Comparison of ENCODE assay signal across 11 cellular contexts in genomic region chr21:37412603-37413360, GRCh38.
DNase-seq lines count a peak whose midpoint lies in the region; ATAC-seq, FAIRE-seq and TF ChIP-seq lines count a peak whose summit lies in the region.
"Had no signal": no experiment of that assay in that cellular context is flagged by ENCODE, and none has a peak within 500 bp of the region (broad histone marks: within the 10 kb centered on the region; RNA-seq: fewer than 3 reads in every experiment).

No MANE protein-coding gene starts in this region.

- H3K4me3 Mint-ChIP-seq in activated T-cell treated with anti-CD3 and anti-CD28 coated beads, Interleukin-2, amount 50 U/mL, for 24 hours = no peak overlapping the region
- no peak overlapping the region for H3K4me3 Mint-ChIP-seq in stimulated activated memory B cell treated with anti-CD40 and anti-IgM and Interleukin-4, amounts not matched to agents 10 μg/mL and 1 μg/mL and 100 μg/mL, for 72 hours
- H3K4me3 Mint-ChIP-seq: T-helper 1 cell treated with Interleukin-12 subunit alpha and Interleukin-12 subunit beta and Interleukin-4 antibody, amounts not matched to agents 30 μg/mL and 1 μg/mL, for 36 hours had no signal

- no peaks in the 10 kb centered on the region for H3K9me3 Mint-ChIP-seq in activated T-cell treated with anti-CD3 and anti-CD28 coated beads, Interleukin-2, amount 50 U/mL, for 24 hours
- H3K9me3 Mint-ChIP-seq in stimulated activated memory B cell treated with anti-CD40 and anti-IgM and Interleukin-4, amounts not matched to agents 10 μg/mL and 1 μg/mL and 100 μg/mL, for 72 hours = no peaks in the 10 kb centered on the region
- H3K9me3 Mint-ChIP-seq: T-helper 1 cell treated with Interleukin-12 subunit alpha and Interleukin-12 subunit beta and Interleukin-4 antibody, amounts not matched to agents 30 μg/mL and 1 μg/mL, for 36 hours had no signal

- H3K27me3 Mint-ChIP-seq in activated T-cell treated with anti-CD3 and anti-CD28 coated beads, Interleukin-2, amount 50 U/mL, for 24 hours = no peaks in the 10 kb centered on the region
- H3K27me3 Mint-ChIP-seq in stimulated activated memory B cell treated with anti-CD40 and anti-IgM and Interleukin-4, amounts not matched to agents 10 μg/mL and 1 μg/mL and 100 μg/mL, for 72 hours = no peaks in the 10 kb centered on the region

- ATAC-seq in SK-N-SH treated with all-trans-retinoic acid at 6 μM for 48 hours (peak; percentile 89), GM21360 (IDR thresholded peaks at IDR 0.05; ENCODE audit: unreplicated experiment) (no peak)
- no peak for ATAC-seq in stimulated activated memory B cell treated with anti-CD40 and anti-IgM and Interleukin-4, amounts not matched to agents 10 μg/mL and 1 μg/mL and 100 μg/mL, for 72 hours
- ATAC-seq: left lobe of liver had no signal

- H3K36me3 Mint-ChIP-seq in activated T-cell treated with anti-CD3 and anti-CD28 coated beads, Interleukin-2, amount 50 U/mL, for 24 hours (ENCODE audit: low read depth) = peaks cover 24% of the 10 kb centered on the region
- H3K36me3 Mint-ChIP-seq in stimulated activated memory B cell treated with anti-CD40 and anti-IgM and Interleukin-4, amounts not matched to agents 10 μg/mL and 1 μg/mL and 100 μg/mL, for 72 hours = peaks cover 9% of the 10 kb centered on the region

- no peak for FAIRE-seq in RCC 7860 (lab: Jason Lieb, UNC)

- H3K4me1 Mint-ChIP-seq in activated T-cell treated with anti-CD3 and anti-CD28 coated beads, Interleukin-2, amount 50 U/mL, for 24 hours (ENCODE audit: low read depth) = peaks cover 84% of the 10 kb centered on the region
- peaks cover 79% of the 10 kb centered on the region for H3K4me1 Mint-ChIP-seq in stimulated activated memory B cell treated with anti-CD40 and anti-IgM and Interleukin-4, amounts not matched to agents 10 μg/mL and 1 μg/mL and 100 μg/mL, for 72 hours

- H3K27ac Mint-ChIP-seq in activated T-cell treated with anti-CD3 and anti-CD28 coated beads, Interleukin-2, amount 50 U/mL, for 24 hours = peak overlapping the region; percentile 35
- H3K27ac Mint-ChIP-seq in stimulated activated memory B cell treated with anti-CD40 and anti-IgM and Interleukin-4, amounts not matched to agents 10 μg/mL and 1 μg/mL and 100 μg/mL, for 72 hours = peak overlapping the region; percentile 0
- H3K27ac Mint-ChIP-seq: T-helper 1 cell treated with Interleukin-12 subunit alpha and Interleukin-12 subunit beta and Interleukin-4 antibody, amounts not matched to agents 30 μg/mL and 1 μg/mL, for 36 hours had no signal

- DNase-seq in activated T-cell treated with anti-CD3 and anti-CD28 coated beads, Interleukin-2, amount 50 U/mL, for 24 hours = no peak
- DNase-seq in activated T-cell treated with anti-CD3 and anti-CD28 coated beads, Interleukin-2, amount 50 U/mL, for 1 hour = no peak
- DNase-seq in fibroblast of gingiva (ENCODE audit: low read depth) (peak; percentile 82), RCC 7860 (ENCODE audit: low spot score) (no peak), epidermal melanocyte (ENCODE audit: insufficient read length, low spot score) (no peak)
- DNase-seq: activated gamma-delta T cell had no signal

TF ChIP-seq in SK-N-SH treated with all-trans-retinoic acid at 6 μM for 48 hours, 23 proteins besides CTCF, POLR2A, EP300 and RAD21:
- TF ChIP-seq TOX (CRISPR knock-in tag; IDR thresholded peaks at IDR 0.05; ENCODE audit: borderline replicate concordance) (no peak), ZNF565 (CRISPR knock-in tag; conservative IDR thresholded peaks at IDR 0.05; ENCODE audit: low read depth) (no peak), ZFP3 (CRISPR knock-in tag; IDR thresholded peaks at IDR 0.05) (no peak), BACH2 (CRISPR knock-in tag; IDR thresholded peaks at IDR 0.05; ENCODE audit: borderline replicate concordance) (no peak), POU6F1 (CRISPR knock-in tag; IDR thresholded peaks at IDR 0.05; ENCODE audit: borderline replicate concordance, low read depth) (no peak), ZNF70 (CRISPR knock-in tag; IDR thresholded peaks at IDR 0.05) (no peak), GLIS3 (CRISPR knock-in tag; IDR thresholded peaks at IDR 0.05) (no peak), PPARA (CRISPR knock-in tag; IDR thresholded peaks at IDR 0.05; ENCODE audit: borderline replicate concordance) (no peak), CSDC2 (CRISPR knock-in tag; IDR thresholded peaks at IDR 0.05) (no peak), ZC3H10 (CRISPR knock-in tag; IDR thresholded peaks at IDR 0.05) (no peak)
- TF ChIP-seq, protein P1, sequence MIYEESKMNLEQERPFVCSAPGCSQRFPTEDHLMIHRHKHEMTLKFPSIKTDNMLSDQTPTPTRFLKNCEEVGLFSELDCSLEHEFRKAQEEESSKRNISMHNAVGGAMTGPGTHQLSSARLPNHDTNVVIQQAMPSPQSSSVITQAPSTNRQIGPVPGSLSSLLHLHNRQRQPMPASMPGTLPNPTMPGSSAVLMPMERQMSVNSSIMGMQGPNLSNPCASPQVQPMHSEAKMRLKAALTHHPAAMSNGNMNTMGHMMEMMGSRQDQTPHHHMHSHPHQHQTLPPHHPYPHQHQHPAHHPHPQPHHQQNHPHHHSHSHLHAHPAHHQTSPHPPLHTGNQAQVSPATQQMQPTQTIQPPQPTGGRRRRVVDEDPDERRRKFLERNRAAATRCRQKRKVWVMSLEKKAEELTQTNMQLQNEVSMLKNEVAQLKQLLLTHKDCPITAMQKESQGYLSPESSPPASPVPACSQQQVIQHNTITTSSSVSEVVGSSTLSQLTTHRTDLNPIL (CRISPR knock-in tag; IDR thresholded peaks at IDR 0.05; ENCODE audit: low read depth) = no peak
- TF ChIP-seq, protein P2, sequence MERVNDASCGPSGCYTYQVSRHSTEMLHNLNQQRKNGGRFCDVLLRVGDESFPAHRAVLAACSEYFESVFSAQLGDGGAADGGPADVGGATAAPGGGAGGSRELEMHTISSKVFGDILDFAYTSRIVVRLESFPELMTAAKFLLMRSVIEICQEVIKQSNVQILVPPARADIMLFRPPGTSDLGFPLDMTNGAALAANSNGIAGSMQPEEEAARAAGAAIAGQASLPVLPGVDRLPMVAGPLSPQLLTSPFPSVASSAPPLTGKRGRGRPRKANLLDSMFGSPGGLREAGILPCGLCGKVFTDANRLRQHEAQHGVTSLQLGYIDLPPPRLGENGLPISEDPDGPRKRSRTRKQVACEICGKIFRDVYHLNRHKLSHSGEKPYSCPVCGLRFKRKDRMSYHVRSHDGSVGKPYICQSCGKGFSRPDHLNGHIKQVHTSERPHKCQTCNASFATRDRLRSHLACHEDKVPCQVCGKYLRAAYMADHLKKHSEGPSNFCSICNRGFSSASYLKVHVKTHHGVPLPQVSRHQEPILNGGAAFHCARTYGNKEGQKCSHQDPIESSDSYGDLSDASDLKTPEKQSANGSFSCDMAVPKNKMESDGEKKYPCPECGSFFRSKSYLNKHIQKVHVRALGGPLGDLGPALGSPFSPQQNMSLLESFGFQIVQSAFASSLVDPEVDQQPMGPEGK (CRISPR knock-in tag; IDR thresholded peaks at IDR 0.05; ENCODE audit: borderline replicate concordance) = no peak
